ENCODE assay signal across 13 cellular contexts in genomic region chr11:92302766-92303165, GRCh38.
"Had no signal": no experiment of that assay in that cellular context is flagged by ENCODE, and none has a peak within 500 bp of the region (broad histone marks: within the 10 kb centered on the region; RNA-seq: fewer than 3 reads in every experiment).

No MANE protein-coding gene starts in this region.

- H3K4me3 ChIP-seq: testis had no signal

- ATAC-seq: activated CD4-positive, alpha-beta T cell treated with anti-CD3 and anti-CD28 coated beads for 36 hours; stimulated activated naive CD8-positive, alpha-beta T cell treated with anti-CD3 and anti-CD28 coated beads, Interleukin-15, amount 100 ng/mL, for 72 hours had no signal

- DNase-seq: activated CD4-positive, alpha-beta memory T cell treated with anti-CD3 and anti-CD28 coated beads, Interleukin-2, amount 10 ng/mL, durations not matched to agents 7 days and 5 days; activated CD4-positive, alpha-beta T cell treated with anti-CD3 and anti-CD28 coated beads for 36 hours; activated CD8-positive, alpha-beta memory T cell treated with anti-CD3 and anti-CD28 coated beads, Interleukin-2, amount 50 U/mL, for 4 hours; activated naive CD4-positive, alpha-beta T cell treated with Interleukin-2 at 50 U/mL for 16 hours; brain microvascular endothelial cell; dermis blood vessel endothelial cell; endodermal cell; foreskin fibroblast; stimulated activated CD4-positive, alpha-beta T cell treated with anti-CD3 and anti-CD28 coated beads, Interleukin-4, amount 100 ng/mL, for 24 hours; stimulated activated naive CD8-positive, alpha-beta T cell treated with anti-CD3 and anti-CD28 coated beads, Interleukin-15, amount 100 ng/mL, for 72 hours; T-helper 9 cell; testis had no signal

- H3K27me3 Mint-ChIP-seq: activated CD4-positive, alpha-beta memory T cell treated with anti-CD3 and anti-CD28 coated beads, Interleukin-2, amount 10 ng/mL, durations not matched to agents 7 days and 5 days; activated CD4-positive, alpha-beta T cell treated with anti-CD3 and anti-CD28 coated beads for 36 hours; stimulated activated naive CD8-positive, alpha-beta T cell treated with anti-CD3 and anti-CD28 coated beads, Interleukin-15, amount 100 ng/mL, for 72 hours had no signal

- H3K27ac Mint-ChIP-seq: activated CD4-positive, alpha-beta memory T cell treated with anti-CD3 and anti-CD28 coated beads, Interleukin-2, amount 10 ng/mL, durations not matched to agents 7 days and 5 days; activated CD4-positive, alpha-beta T cell treated with anti-CD3 and anti-CD28 coated beads for 36 hours; activated T-helper 1 cell treated with anti-CD3 and anti-CD28 coated beads, Interleukin-12 subunit alpha, Interleukin-12 subunit beta, Interleukin-2, Interleukin-4 antibody, amounts not matched to agents 30 ng/mL and 10 ng/mL and 1 ng/mL, durations not matched to agents 14 hours and 24 hours and 36 hours; endodermal cell; stimulated activated naive CD8-positive, alpha-beta T cell treated with anti-CD3 and anti-CD28 coated beads, Interleukin-15, amount 100 ng/mL, for 72 hours had no signal

- H3K4me1 Mint-ChIP-seq: activated CD4-positive, alpha-beta memory T cell treated with anti-CD3 and anti-CD28 coated beads, Interleukin-2, amount 10 ng/mL, durations not matched to agents 7 days and 5 days; activated CD4-positive, alpha-beta T cell treated with anti-CD3 and anti-CD28 coated beads for 36 hours; stimulated activated naive CD8-positive, alpha-beta T cell treated with anti-CD3 and anti-CD28 coated beads, Interleukin-15, amount 100 ng/mL, for 72 hours had no signal

- H3K4me3 Mint-ChIP-seq: activated CD4-positive, alpha-beta memory T cell treated with anti-CD3 and anti-CD28 coated beads, Interleukin-2, amount 10 ng/mL, durations not matched to agents 7 days and 5 days; activated CD4-positive, alpha-beta T cell treated with anti-CD3 and anti-CD28 coated beads for 36 hours; activated T-helper 1 cell treated with anti-CD3 and anti-CD28 coated beads, Interleukin-12 subunit alpha, Interleukin-12 subunit beta, Interleukin-2, Interleukin-4 antibody, amounts not matched to agents 30 ng/mL and 10 ng/mL and 1 ng/mL, durations not matched to agents 14 hours and 24 hours and 36 hours; endodermal cell; stimulated activated naive CD8-positive, alpha-beta T cell treated with anti-CD3 and anti-CD28 coated beads, Interleukin-15, amount 100 ng/mL, for 72 hours had no signal

- H3K9me3 Mint-ChIP-seq: activated T-helper 1 cell treated with anti-CD3 and anti-CD28 coated beads, Interleukin-12 subunit alpha, Interleukin-12 subunit beta, Interleukin-2, Interleukin-4 antibody, amounts not matched to agents 30 ng/mL and 10 ng/mL and 1 ng/mL, durations not matched to agents 14 hours and 24 hours and 36 hours; endodermal cell had no signal
